In genomic region chrX:37350034-37350365, GRCh38 we compare ENCODE assay signal across 8 cellular contexts. TPM values are rescaled to one million over a fixed set of nuclear protein-coding genes. Genes with fewer than 3 reads are reported as not detected.
DNase-seq lines count a peak whose midpoint lies in the region; ATAC-seq and TF ChIP-seq lines count a peak whose summit lies in the region.

No MANE protein-coding gene starts in this region.

- H3K36me3 ChIP-seq in mesodermal cell (ENCODE audit: control insufficient read depth, insufficient read depth, low read length) (no peaks in the 10 kb centered on the region), vagina (no peaks in the 10 kb centered on the region)

- H3K4me3 Mint-ChIP-seq in activated T-cell treated with anti-CD3 and anti-CD28 coated beads, Interleukin-2, amount 50 U/mL, for 4 hours, result peak overlapping the region; percentile 59
- H3K4me3 Mint-ChIP-seq in stimulated activated naive B cell treated with anti-CD40 and anti-IgM and Interleukin-4, amounts not matched to agents 10 μg/mL and 1 μg/mL and 100 μg/mL, for 72 hours, result peak overlapping the region in 1 of 2 donors; percentile 84

- H3K27ac Mint-ChIP-seq in stimulated activated naive B cell treated with anti-CD40 and anti-IgM and Interleukin-4, amounts not matched to agents 10 μg/mL and 1 μg/mL and 100 μg/mL, for 72 hours, result no peak overlapping the region

- no peak for ATAC-seq in activated T-cell treated with anti-CD3 and anti-CD28 coated beads, Interleukin-2, amount 50 U/mL, for 4 hours
- ATAC-seq in stimulated activated naive B cell treated with anti-CD40 and anti-IgM and Interleukin-4, amounts not matched to agents 10 μg/mL and 1 μg/mL and 100 μg/mL, for 72 hours (replicated peaks), result no peak

- no peaks in the 10 kb centered on the region for H3K36me3 Mint-ChIP-seq in activated T-cell treated with anti-CD3 and anti-CD28 coated beads, Interleukin-2, amount 50 U/mL, for 4 hours (ENCODE audit: insufficient read depth)
- H3K36me3 Mint-ChIP-seq in stimulated activated naive B cell treated with anti-CD40 and anti-IgM and Interleukin-4, amounts not matched to agents 10 μg/mL and 1 μg/mL and 100 μg/mL, for 72 hours, result no peaks in the 10 kb centered on the region

- no peak for DNase-seq in activated T-cell treated with anti-CD3 and anti-CD28 coated beads, Interleukin-2, amount 50 U/mL, for 4 hours
- DNase-seq in activated T-cell treated with anti-CD3 and anti-CD28 coated beads, Interleukin-2, amount 50 U/mL, for 48 hours, result no peak
- peak; percentile 31 for DNase-seq in dermis blood vessel endothelial cell
- DNase-seq in vagina (ENCODE audit: extremely low spot score in 2 of 2), result no peak
- DNase-seq in stimulated activated naive B cell treated with anti-CD40 and anti-IgM and Interleukin-4, amounts not matched to agents 10 μg/mL and 1 μg/mL and 100 μg/mL, for 72 hours, result no peak
- no peak for DNase-seq in activated CD4-positive, CD25-positive, alpha-beta regulatory T cell treated with anti-CD3 and anti-CD28 coated beads, Interleukin-2, amount 50 U/mL, for 72 hours
- no peak for DNase-seq in stimulated activated naive CD4-positive, alpha-beta T cell treated with Interleukin-2 at 50 U/mL for 16 hours (lab: John Stamatoyannopoulos, UW)

- TF ChIP-seq POLR2A in vagina (IDR thresholded peaks at IDR 0.05), result no peak

- peaks cover 5% of the 10 kb centered on the region for H3K4me1 Mint-ChIP-seq in activated T-cell treated with anti-CD3 and anti-CD28 coated beads, Interleukin-2, amount 50 U/mL, for 4 hours (ENCODE audit: low read depth)
- peaks cover 2 to 11% of the 10 kb centered on the region in 2 donors for H3K4me1 Mint-ChIP-seq in stimulated activated naive B cell treated with anti-CD40 and anti-IgM and Interleukin-4, amounts not matched to agents 10 μg/mL and 1 μg/mL and 100 μg/mL, for 72 hours

- peaks cover 16% of the 10 kb centered on the region for H3K27me3 Mint-ChIP-seq in activated T-cell treated with anti-CD3 and anti-CD28 coated beads, Interleukin-2, amount 50 U/mL, for 4 hours (ENCODE audit: low read depth)
- H3K27me3 Mint-ChIP-seq in stimulated activated naive B cell treated with anti-CD40 and anti-IgM and Interleukin-4, amounts not matched to agents 10 μg/mL and 1 μg/mL and 100 μg/mL, for 72 hours, result peaks cover 36 to 40% of the 10 kb centered on the region in 2 donors

- H3K9me3 Mint-ChIP-seq in activated T-cell treated with anti-CD3 and anti-CD28 coated beads, Interleukin-2, amount 50 U/mL, for 4 hours, result no peaks in the 10 kb centered on the region
- no peaks in the 10 kb centered on the region for H3K9me3 Mint-ChIP-seq in stimulated activated naive B cell treated with anti-CD40 and anti-IgM and Interleukin-4, amounts not matched to agents 10 μg/mL and 1 μg/mL and 100 μg/mL, for 72 hours

- peak overlapping the region; percentile 83 for H3K27ac ChIP-seq in mesodermal cell (ENCODE audit: low read depth, low read length, severe bottlenecking)
- peak overlapping the region; percentile 79 for H3K27ac ChIP-seq in vagina

- intact Hi-C loops in vagina (cut with DNase I), result no loop called here

- peak overlapping the region; percentile 60 for H3K4me3 ChIP-seq in mesodermal cell (ENCODE audit: extremely low read depth, insufficient read depth, low read length, poor library complexity, severe bottlenecking)
- peak overlapping the region; percentile 54 to 61 for H3K4me3 ChIP-seq in vagina

- no peaks in the 10 kb centered on the region for H3K9me3 ChIP-seq in mesodermal cell (ENCODE audit: control insufficient read depth, low read length)
- no peaks in the 10 kb centered on the region for H3K9me3 ChIP-seq in vagina

- H3K27me3 ChIP-seq in vagina, result no peaks in the 10 kb centered on the region

- 4 to 29% methylated on average over 1 to 4 of the region's 8 CpGs for WGBS in mesodermal cell (ENCODE audit: insufficient coverage in 2 of 2), 2 experiments

- no peak for TF ChIP-seq CTCF in vagina (IDR thresholded peaks at IDR 0.05)

- H3K4me1 ChIP-seq in mesodermal cell (ENCODE audit: control insufficient read depth, insufficient read depth, low read length, poor library complexity, severe bottlenecking), result peaks cover 15% of the 10 kb centered on the region
- no peaks in the 10 kb centered on the region for H3K4me1 ChIP-seq in vagina

RNA-seq across cellular contexts. Expression of gene PRRG1, which starts 0.8 kb away (rescaled TPM):
- total RNA-seq in activated T-cell treated with anti-CD3 and anti-CD28 coated beads, Interleukin-2, amount 50 U/mL, for 4 hours, result not detected
- total RNA-seq in dermis blood vessel endothelial cell (32.0 and 37.4 TPM in 2 replicates), vagina (9.8 TPM)
- 10.7 TPM for polyA plus RNA-seq in mesodermal cell (2013, experiment 1 of 2)
- 11.1 TPM for polyA plus RNA-seq in mesodermal cell (2013, experiment 2 of 2)

Comparison
In these comparisons a context has a peak if more than half of its experiments do, and no peak if none do; other contexts are left out.
1. RNA of gene PRRG1, which starts 0.8 kb away (total RNA-seq): 32.0 to 37.4 TPM in dermis blood vessel endothelial cell and 9.8 TPM in vagina (single experiment); not detected in activated T-cell treated with anti-CD3 and anti-CD28 coated beads, Interleukin-2, amount 50 U/mL, for 4 hours; every median in the first group is over 10 times any median in the second.